ENCODE assay signal across 23 cellular contexts in the genomic region with DNA sequence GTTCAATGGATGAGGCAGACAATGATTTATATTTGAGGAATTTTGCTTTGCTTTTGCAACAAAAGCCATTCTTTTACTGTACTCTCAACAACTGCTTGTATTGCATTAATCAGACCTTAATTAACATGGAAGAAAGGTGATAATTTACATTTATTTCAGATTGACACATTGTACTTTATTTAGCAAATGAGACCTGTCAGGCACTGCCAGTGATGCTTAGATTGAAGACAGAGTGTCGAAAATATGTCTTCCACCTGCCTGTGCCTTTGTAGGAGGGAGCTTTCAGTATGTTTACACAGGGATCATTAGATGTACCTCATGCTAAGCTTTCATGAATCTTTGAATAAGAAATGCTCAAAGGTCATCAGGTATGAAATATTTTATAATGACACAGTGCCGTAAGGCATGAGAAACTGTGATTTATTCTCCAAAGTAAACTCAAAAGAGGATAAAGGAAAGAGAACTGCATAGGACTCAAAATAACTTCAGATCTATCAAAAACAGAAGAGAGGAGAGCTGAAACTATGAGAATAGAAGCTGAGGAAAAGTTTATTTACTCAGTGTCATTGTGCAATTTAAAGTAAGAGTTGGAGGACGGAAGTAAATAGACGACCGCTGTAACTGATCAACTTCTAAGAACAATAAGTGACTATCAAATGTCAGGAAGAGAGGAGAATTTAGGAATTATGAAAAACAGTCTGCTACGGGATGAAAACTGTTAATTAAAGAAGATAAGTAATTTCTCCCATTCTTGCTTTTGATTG. TPM values are rescaled to one million over a fixed set of nuclear protein-coding genes. Genes with fewer than 3 reads are reported as not detected.
A peak's percentile ranks its signal among the peaks of the same experiment; 100 is the strongest.
DNase-seq lines count a peak whose midpoint lies in the region; ATAC-seq and TF ChIP-seq lines count a peak whose summit lies in the region.
"Had no signal": no experiment of that assay in that cellular context is flagged by ENCODE, and none has a peak within 500 bp of the region (broad histone marks: within the 10 kb centered on the region; RNA-seq: fewer than 3 reads in every experiment).

No MANE protein-coding gene starts in this region.

- H3K4me3 ChIP-seq in epithelial cell of esophagus (ENCODE audit: low read length), result no peak overlapping the region
- H3K4me3 ChIP-seq in osteoblast (ENCODE audit: insufficient read depth, low read length), result no peak overlapping the region

- no peak overlapping the region for H3K4me2 ChIP-seq in osteoblast (ENCODE audit: insufficient read depth, low read length)

- DNase-seq in NCI-H1930 (lab: John Stamatoyannopoulos, UW) (peak; percentile 26 to 59), NCI-H748 treated with DMSO at 0.1 percent for 48 hours (lab: John Stamatoyannopoulos, UW) (peak; percentile 79), epithelial cell of esophagus (ENCODE audit: low read depth) (peak; percentile 25), osteoblast (ENCODE audit: insufficient read length, low spot score, missing footprints) (peak; percentile 3)
- DNase-seq in activated CD8-positive, alpha-beta memory T cell treated with anti-CD3 and anti-CD28 coated beads for 24 hours, result no peak
- DNase-seq: ACHN; C1 segment of cervical spinal cord; CD8-positive, alpha-beta memory T cell; DMS79 treated with DMSO at 0.1 percent for 48 hours; KBM-7; NCI-H1105 treated with DMSO at 0.1 percent for 48 hours; NCI-H1694; NCI-H2107; NCI-H226; NCI-H526; Right ventricle myocardium superior; T-cell had no signal

- H2AFZ ChIP-seq in osteoblast (ENCODE audit: low read length), result no peak overlapping the region

- TF ChIP-seq CTCF in epithelial cell of esophagus (IDR thresholded peaks at IDR 0.05; ENCODE audit: insufficient read depth, low read depth, low read length, missing control alignments) (no peak), osteoblast (IDR thresholded peaks at IDR 0.05; ENCODE audit: extremely low read depth, low read depth, low read length) (no peak)

- H3K79me2 ChIP-seq in osteoblast (ENCODE audit: insufficient read depth, low read length), result no peaks in the 10 kb centered on the region

- ATAC-seq in HG03045 (IDR thresholded peaks at IDR 0.05; ENCODE audit: unreplicated experiment) (no peak), HG02678 (IDR thresholded peaks at IDR 0.05; ENCODE audit: unreplicated experiment) (no peak)
- ATAC-seq: HCT116, HepG2, SK-N-SH treated with all-trans-retinoic acid at 6 μM for 48 hours, T-cell had no signal

- H3K27me3 ChIP-seq in osteoblast (ENCODE audit: insufficient read depth, low read length), result no peaks in the 10 kb centered on the region

- no peaks in the 10 kb centered on the region for H4K20me1 ChIP-seq in osteoblast (ENCODE audit: insufficient read depth, low read length)

- no peaks in the 10 kb centered on the region for H3K4me1 ChIP-seq in osteoblast (ENCODE audit: insufficient read depth, low read length)

- H3K9me3 ChIP-seq in osteoblast (ENCODE audit: low read depth, low read length), result no peaks in the 10 kb centered on the region

- no peaks in the 10 kb centered on the region for H3K36me3 ChIP-seq in osteoblast (ENCODE audit: insufficient read depth, low read length)

- H3K27ac ChIP-seq in osteoblast (ENCODE audit: low read depth, low read length), result no peak overlapping the region

RNA-seq across cellular contexts. Expression of a gene that starts 36.8 kb away (rescaled TPM):
- total RNA-seq in osteoblast, result not detected in 2 replicates
- total RNA-seq: CD8-positive, alpha-beta memory T cell; HepG2; OCI-LY7; Right ventricle myocardium superior; T-cell had no signal
